In the genomic region with DNA sequence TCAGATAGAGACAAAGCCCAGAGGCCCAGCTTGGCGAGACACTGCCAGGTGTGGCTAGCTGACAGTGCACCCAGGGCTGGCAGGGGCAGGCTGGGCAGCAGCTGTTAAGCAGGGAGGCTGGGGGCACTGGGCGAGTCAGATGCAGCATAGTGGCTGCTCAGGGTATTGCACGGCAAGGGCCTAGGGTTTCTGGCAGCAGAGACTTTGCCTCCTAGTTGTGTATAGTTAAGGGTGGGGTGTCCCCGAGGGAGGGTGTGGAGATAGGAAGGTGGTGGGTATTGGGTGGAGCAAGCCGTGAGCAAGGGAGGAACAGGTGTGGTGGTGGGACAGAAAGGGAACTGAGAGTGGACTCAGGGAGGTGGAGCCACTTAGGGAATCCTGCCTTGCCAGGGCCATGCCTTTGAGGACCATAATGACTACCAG, we compare ENCODE assay signal across 9 cellular contexts.
DNase-seq lines count a peak whose midpoint lies in the region; ATAC-seq and TF ChIP-seq lines count a peak whose summit lies in the region.
"Had no signal": no experiment of that assay in that cellular context is flagged by ENCODE, and none has a peak within 500 bp of the region (broad histone marks: within the 10 kb centered on the region; RNA-seq: fewer than 3 reads in every experiment).

No MANE protein-coding gene starts in this region.

- TF ChIP-seq CTCF in Calu3 (IDR thresholded peaks at IDR 0.05; ENCODE audit: unreplicated experiment) = peak; percentile 72

- intact Hi-C loops in Calu3 (cut with micrococcal nuclease; ENCODE audit: unreplicated experiment) = no loop called here
- intact Hi-C loops in aorta (cut with DNase I) = no loop called here

- H3K9me3 Mint-ChIP-seq in Calu3 (ENCODE audit: low read depth, unreplicated experiment) = no peaks in the 10 kb centered on the region
- H3K9me3 Mint-ChIP-seq in memory B cell = peaks cover 2% of the 10 kb centered on the region

- no peak overlapping the region for H3K4me3 ChIP-seq in aorta (ENCODE audit: low read length in 2 of 2)

- H3K27me3 ChIP-seq in aorta (ENCODE audit: control insufficient read depth in 1 of 2, insufficient read depth in 2 of 2, low read length in 1 of 2) = no peaks in the 10 kb centered on the region

- H3K4me1 Mint-ChIP-seq in Calu3 (ENCODE audit: low read depth, unreplicated experiment) (peaks cover 11% of the 10 kb centered on the region), memory B cell (peaks cover 52% of the 10 kb centered on the region)

- H3K36me3 Mint-ChIP-seq in Calu3 (ENCODE audit: insufficient read depth, unreplicated experiment) (no peaks in the 10 kb centered on the region), memory B cell (no peaks in the 10 kb centered on the region)

- peaks cover 15% of the 10 kb centered on the region for H3K27me3 Mint-ChIP-seq in Calu3 (ENCODE audit: unreplicated experiment)
- no peaks in the 10 kb centered on the region for H3K27me3 Mint-ChIP-seq in memory B cell

- CTCF ChIA-PET in Calu3 (lab: Charles Lee) = no interaction called here

- no peaks in the 10 kb centered on the region for H3K9me3 ChIP-seq in aorta (ENCODE audit: control insufficient read depth, low read length)

- H3K27ac ChIP-seq in aorta (ENCODE audit: low read depth in 1 of 2, low read length in 2 of 2) = no peak overlapping the region

- ATAC-seq in GM21526 (IDR thresholded peaks at IDR 0.05; ENCODE audit: low FRiP score, unreplicated experiment) (peak; percentile 43), memory B cell (ENCODE audit: low read depth) (peak; percentile 74), aorta (ENCODE audit: low FRiP score) (no peak)

- H3K4me3 Mint-ChIP-seq in Calu3 (ENCODE audit: low read depth, unreplicated experiment) (no peak overlapping the region), memory B cell (peak overlapping the region; percentile 41)

- no TSS peak for BruUV-seq in Calu3 (replicated peaks; lab: Mats Ljungman, UMichigan)

- H3K27ac Mint-ChIP-seq in Calu3 (ENCODE audit: unreplicated experiment) = no peak overlapping the region
- peak overlapping the region; percentile 75 for H3K27ac Mint-ChIP-seq in memory B cell

- WGBS in aorta, 2 donors = 84 to 92% methylated on average over 5 of the region's 5 CpGs

- no peaks in the 10 kb centered on the region for H3K4me1 ChIP-seq in aorta (ENCODE audit: control insufficient read depth in 1 of 2, insufficient read depth in 2 of 2, low read length in 2 of 2)

- DNase-seq in Calu3 (peak; percentile 23), SW480 (ENCODE audit: low spot score) (peak; percentile 16), memory B cell (ENCODE audit: low spot score in 2 of 2) (peak in 1 of 2 donors; percentile 46), aorta (no peak), RKO (ENCODE audit: low spot score) (no peak), superior temporal gyrus (ENCODE audit: extremely low spot score) (no peak)
- DNase-seq in stimulated activated CD4-positive, alpha-beta T cell treated with anti-CD3 and anti-CD28 coated beads, Interleukin-2, amount 100 ng/mL, for 24 hours = no peak
- DNase-seq: stimulated activated naive CD4-positive, alpha-beta T cell had no signal

- H3K36me3 ChIP-seq in aorta (ENCODE audit: control insufficient read depth in 1 of 2, insufficient read depth in 2 of 2, low read length in 1 of 2) = no peaks in the 10 kb centered on the region

Comparison
In these comparisons a context has a peak if more than half of its experiments do, and no peak if none do; other contexts are left out.
1. DNase-seq: peak in Calu3 (single experiment) and SW480 (single experiment); none in aorta (0 of 2), RKO (single experiment), superior temporal gyrus (single experiment) and stimulated activated CD4-positive, alpha-beta T cell treated with anti-CD3 and anti-CD28 coated beads, Interleukin-2, amount 100 ng/mL, for 24 hours (0 of 2).